In genomic region chr10:10367277-10367676, GRCh38 we compare ENCODE assay signal across 1 cellular context.
TF ChIP-seq lines count a peak whose summit lies in the region.

No MANE protein-coding gene starts in this region.

TF ChIP-seq in H1, 55 proteins besides CTCF, POLR2A, EP300 and RAD21 (continued from another document):
- TF ChIP-seq CHD7 (IDR thresholded peaks at IDR 0.05; ENCODE audit: insufficient replicate concordance, low read length): no peak
- TF ChIP-seq MAFK (IDR thresholded peaks at IDR 0.05; ENCODE audit: low read depth, low read length): no peak
- TF ChIP-seq BCL11A (IDR thresholded peaks at IDR 0.05; ENCODE audit: low read depth in 2 of 2, low read length in 2 of 2): no peak
- no peak for TF ChIP-seq SUZ12 (IDR thresholded peaks at IDR 0.05; ENCODE audit: low read length)
- no peak for TF ChIP-seq CREB1 (IDR thresholded peaks at IDR 0.05)
- TF ChIP-seq FOSL1 (IDR thresholded peaks at IDR 0.05; ENCODE audit: insufficient read depth, low read depth, low read length): no peak
- TF ChIP-seq BRCA1 (IDR thresholded peaks at IDR 0.05; ENCODE audit: low read depth, low read length): no peak
- no peak for TF ChIP-seq GABPA (IDR thresholded peaks at IDR 0.05; ENCODE audit: borderline replicate concordance, insufficient read depth, low read length)
- TF ChIP-seq CHD2 (IDR thresholded peaks at IDR 0.05; ENCODE audit: low read length): no peak
- TF ChIP-seq MAX (IDR thresholded peaks at IDR 0.05): no peak
- TF ChIP-seq ZNF274 (IDR thresholded peaks at IDR 0.05; ENCODE audit: borderline replicate concordance, extremely low read depth, low read length): no peak
